29 cellular contexts compared by ENCODE assay signal in the genomic region with DNA sequence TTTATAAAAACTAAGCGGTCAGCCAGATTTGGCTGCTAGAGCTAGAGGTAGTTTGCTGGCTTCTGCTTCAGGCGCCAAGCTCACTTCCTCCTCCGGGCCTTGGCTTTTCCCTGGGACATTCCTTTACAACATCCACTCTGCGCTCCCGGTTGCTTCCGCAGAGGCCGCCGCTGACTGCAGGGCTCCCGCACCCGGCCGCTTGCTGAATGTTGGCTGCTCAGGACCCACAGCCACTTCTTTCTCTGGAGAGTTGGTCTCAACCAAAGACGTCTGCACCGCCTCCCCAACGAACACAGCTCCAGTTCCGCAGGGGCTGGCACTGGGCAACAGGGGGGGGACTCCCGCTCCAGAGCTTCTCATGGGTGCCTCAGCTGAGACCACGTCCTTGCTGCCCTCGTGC.
"Had no signal": no experiment of that assay in that cellular context is flagged by ENCODE, and none has a peak within 500 bp of the region (broad histone marks: within the 10 kb centered on the region; RNA-seq: fewer than 3 reads in every experiment).

No MANE protein-coding gene starts in this region.

- H3K9me3 ChIP-seq: esophagus muscularis mucosa, gastrocnemius medialis, heart left ventricle had no signal

- DNase-seq: activated CD4-positive, alpha-beta memory T cell treated with anti-CD3 and anti-CD28 coated beads, Interleukin-2, amount 10 ng/mL, durations not matched to agents 7 days and 5 days; activated CD4-positive, alpha-beta T cell treated with anti-CD3 and anti-CD28 coated beads for 1 hour; activated CD4-positive, alpha-beta T cell treated with anti-CD3 and anti-CD28 coated beads for 4 hours; activated CD4-positive, alpha-beta T cell treated with anti-CD3 and anti-CD28 coated beads, Interleukin-2, amount 10 ng/mL, durations not matched to agents 7 days and 5 days; activated CD4-positive, alpha-beta T cell treated with anti-CD3 and anti-CD28 coated beads, Interleukin-2, amount 50 U/mL, for 4 hours; activated CD8-positive, alpha-beta memory T cell treated with anti-CD3 and anti-CD28 coated beads, Interleukin-2, amount 50 U/mL, for 48 hours; activated gamma-delta T cell; activated naive CD4-positive, alpha-beta T cell; activated naive CD4-positive, alpha-beta T cell treated with anti-CD3 and anti-CD28 coated beads, Interleukin-2, amount 10 ng/mL, durations not matched to agents 7 days and 5 days; activated T-cell treated with anti-CD3 and anti-CD28 coated beads for 4 hours; activated T-cell treated with anti-CD3 and anti-CD28 coated beads, Interleukin-2, amount 50 U/mL, for 24 hours; activated T-cell treated with anti-CD3 and anti-CD28 coated beads, Interleukin-2, amount 50 U/mL, for 72 hours; amniotic stem cell; anterior cingulate cortex; brain microvascular endothelial cell; dorsolateral prefrontal cortex; effector memory CD4-positive, alpha-beta T cell; erythroblast; foreskin keratinocyte; gastrocnemius medialis; glutamatergic neuron; heart left ventricle; T-helper 17 cell had no signal

- ATAC-seq: activated T-cell treated with anti-CD3 and anti-CD28 coated beads, Interleukin-2, amount 50 U/mL, for 72 hours; foreskin keratinocyte; gastrocnemius medialis; heart left ventricle; T-helper 17 cell had no signal

- H3K27me3 ChIP-seq: gastrocnemius medialis had no signal

- H3K4me1 ChIP-seq: esophagus muscularis mucosa, foreskin keratinocyte, gastrocnemius medialis, heart left ventricle had no signal

- H3K27ac Mint-ChIP-seq: activated CD4-positive, alpha-beta memory T cell treated with anti-CD3 and anti-CD28 coated beads, Interleukin-2, amount 10 ng/mL, durations not matched to agents 7 days and 5 days; activated CD4-positive, alpha-beta T cell treated with anti-CD3 and anti-CD28 coated beads, Interleukin-2, amount 10 ng/mL, durations not matched to agents 7 days and 5 days; activated naive CD4-positive, alpha-beta T cell treated with anti-CD3 and anti-CD28 coated beads, Interleukin-2, amount 10 ng/mL, durations not matched to agents 7 days and 5 days; activated naive CD8-positive, alpha-beta T cell; activated T-cell treated with anti-CD3 and anti-CD28 coated beads, Interleukin-2, amount 50 U/mL, for 24 hours; activated T-cell treated with anti-CD3 and anti-CD28 coated beads, Interleukin-2, amount 50 U/mL, for 72 hours; dendritic cell treated with granulocyte-macrophage colony-stimulating factor and Interleukin-4, amounts not matched to agents 40 ng/mL and 50 ng/mL, for 4 days; T-helper 17 cell; T-helper 2 cell treated with Interferon-gamma antibody and Interleukin-4, amounts not matched to agents 5 μg/mL and 100 μg/mL, for 36 hours had no signal

- H3K27ac ChIP-seq: brain microvascular endothelial cell, coronary artery, dorsolateral prefrontal cortex, esophagus muscularis mucosa, foreskin keratinocyte, gastrocnemius medialis, heart left ventricle had no signal

- H3K9me3 Mint-ChIP-seq: activated CD4-positive, alpha-beta memory T cell treated with anti-CD3 and anti-CD28 coated beads, Interleukin-2, amount 10 ng/mL, durations not matched to agents 7 days and 5 days; activated CD4-positive, alpha-beta T cell treated with anti-CD3 and anti-CD28 coated beads, Interleukin-2, amount 10 ng/mL, durations not matched to agents 7 days and 5 days; activated naive CD4-positive, alpha-beta T cell treated with anti-CD3 and anti-CD28 coated beads, Interleukin-2, amount 10 ng/mL, durations not matched to agents 7 days and 5 days; activated T-cell treated with anti-CD3 and anti-CD28 coated beads, Interleukin-2, amount 50 U/mL, for 24 hours; central memory CD8-positive, alpha-beta T cell; dendritic cell treated with granulocyte-macrophage colony-stimulating factor and Interleukin-4, amounts not matched to agents 40 ng/mL and 50 ng/mL, for 4 days; T-helper 2 cell treated with Interferon-gamma antibody and Interleukin-4, amounts not matched to agents 5 μg/mL and 100 μg/mL, for 36 hours had no signal

- H3K4me3 Mint-ChIP-seq: activated CD4-positive, alpha-beta memory T cell treated with anti-CD3 and anti-CD28 coated beads, Interleukin-2, amount 10 ng/mL, durations not matched to agents 7 days and 5 days; activated CD4-positive, alpha-beta T cell treated with anti-CD3 and anti-CD28 coated beads, Interleukin-2, amount 10 ng/mL, durations not matched to agents 7 days and 5 days; activated naive CD4-positive, alpha-beta T cell treated with anti-CD3 and anti-CD28 coated beads, Interleukin-2, amount 10 ng/mL, durations not matched to agents 7 days and 5 days; activated naive CD8-positive, alpha-beta T cell; activated T-cell treated with anti-CD3 and anti-CD28 coated beads, Interleukin-2, amount 50 U/mL, for 24 hours; activated T-cell treated with anti-CD3 and anti-CD28 coated beads, Interleukin-2, amount 50 U/mL, for 72 hours; central memory CD8-positive, alpha-beta T cell; dendritic cell treated with granulocyte-macrophage colony-stimulating factor and Interleukin-4, amounts not matched to agents 40 ng/mL and 50 ng/mL, for 4 days; T-helper 17 cell; T-helper 2 cell treated with Interferon-gamma antibody and Interleukin-4, amounts not matched to agents 5 μg/mL and 100 μg/mL, for 36 hours had no signal

- H3K27me3 Mint-ChIP-seq: activated CD4-positive, alpha-beta memory T cell treated with anti-CD3 and anti-CD28 coated beads, Interleukin-2, amount 10 ng/mL, durations not matched to agents 7 days and 5 days; activated CD4-positive, alpha-beta T cell treated with anti-CD3 and anti-CD28 coated beads, Interleukin-2, amount 10 ng/mL, durations not matched to agents 7 days and 5 days had no signal

- H3K36me3 ChIP-seq: brain microvascular endothelial cell, esophagus muscularis mucosa, gastrocnemius medialis, heart left ventricle had no signal

- H3K4me3 ChIP-seq: coronary artery, dorsolateral prefrontal cortex, esophagus muscularis mucosa, gastrocnemius medialis, heart left ventricle had no signal

- H3K36me3 Mint-ChIP-seq: activated naive CD4-positive, alpha-beta T cell treated with anti-CD3 and anti-CD28 coated beads, Interleukin-2, amount 10 ng/mL, durations not matched to agents 7 days and 5 days; activated naive CD8-positive, alpha-beta T cell had no signal

- H3K4me1 Mint-ChIP-seq: activated CD4-positive, alpha-beta memory T cell treated with anti-CD3 and anti-CD28 coated beads, Interleukin-2, amount 10 ng/mL, durations not matched to agents 7 days and 5 days; activated CD4-positive, alpha-beta T cell treated with anti-CD3 and anti-CD28 coated beads, Interleukin-2, amount 10 ng/mL, durations not matched to agents 7 days and 5 days; activated naive CD4-positive, alpha-beta T cell treated with anti-CD3 and anti-CD28 coated beads, Interleukin-2, amount 10 ng/mL, durations not matched to agents 7 days and 5 days; central memory CD8-positive, alpha-beta T cell; T-helper 17 cell had no signal
